9 cellular contexts compared by ENCODE assay signal in the genomic region with DNA sequence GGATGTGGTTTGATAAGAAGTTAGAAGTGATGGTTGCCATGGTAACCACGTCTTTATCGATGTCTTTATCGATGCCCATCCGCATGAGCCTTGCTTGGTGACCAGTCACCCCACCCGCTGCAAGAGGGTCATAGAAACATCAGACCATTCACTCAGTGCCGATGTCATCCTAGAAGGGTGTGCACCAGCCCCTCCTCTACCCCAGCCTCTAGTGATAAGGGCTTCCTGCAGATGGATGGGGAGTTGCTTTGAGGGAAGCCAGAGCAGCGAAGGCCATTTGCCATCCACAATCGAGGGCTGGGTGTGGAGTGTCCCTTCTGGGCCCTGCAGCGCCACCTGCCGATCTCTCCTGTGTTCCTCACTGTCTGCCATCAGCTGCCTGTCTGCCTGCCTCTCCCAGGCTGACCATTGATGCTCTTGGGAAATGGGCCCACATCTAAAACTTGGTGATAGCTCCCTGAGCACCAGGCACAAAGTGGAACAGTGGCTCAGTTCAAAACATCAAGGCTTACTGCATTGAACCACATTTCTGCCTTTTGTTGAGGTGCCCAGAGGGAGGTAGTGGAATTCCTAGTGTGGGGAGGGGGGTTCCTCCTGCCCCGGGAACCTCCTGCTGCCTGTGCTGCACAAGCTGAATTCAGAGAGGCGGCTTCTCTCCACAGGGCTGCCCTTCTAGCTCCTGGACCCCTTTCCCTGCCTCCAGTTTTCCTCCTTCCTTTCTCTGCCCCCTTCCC. TPM values are rescaled to one million over a fixed set of nuclear protein-coding genes. Genes with fewer than 3 reads are reported as not detected.
A peak's percentile ranks its signal among the peaks of the same experiment; 100 is the strongest.
DNase-seq lines count a peak whose midpoint lies in the region; ATAC-seq and TF ChIP-seq lines count a peak whose summit lies in the region.
"Had no signal": no experiment of that assay in that cellular context is flagged by ENCODE, and none has a peak within 500 bp of the region (broad histone marks: within the 10 kb centered on the region; RNA-seq: fewer than 3 reads in every experiment).

No MANE protein-coding gene starts in this region.

- H3K36me3 ChIP-seq in upper lobe of left lung: no peaks in the 10 kb centered on the region

- no peak overlapping the region for H3K4me3 ChIP-seq in upper lobe of left lung

- 48 to 56% methylated on average over 11 to 12 of the region's 12 CpGs for WGBS in upper lobe of left lung, 2 donors

- no peak overlapping the region for H3K27ac ChIP-seq in upper lobe of left lung

- TF ChIP-seq POLR2A in upper lobe of left lung (IDR thresholded peaks at IDR 0.05): no peak

- H3K27me3 Mint-ChIP-seq in activated naive CD8-positive, alpha-beta T cell treated with anti-CD3 and anti-CD28 coated beads, Interleukin-2, amount 10 ng/mL, durations not matched to agents 7 days and 5 days: peaks cover 4% of the 10 kb centered on the region

- no peaks in the 10 kb centered on the region for H3K36me3 Mint-ChIP-seq in activated naive CD8-positive, alpha-beta T cell treated with anti-CD3 and anti-CD28 coated beads, Interleukin-2, amount 10 ng/mL, durations not matched to agents 7 days and 5 days
- H3K36me3 Mint-ChIP-seq: naive B cell had no signal

- no peaks in the 10 kb centered on the region for H3K9me3 ChIP-seq in upper lobe of left lung

- TF ChIP-seq EP300 in upper lobe of left lung (IDR thresholded peaks at IDR 0.05): no peak

- no peaks in the 10 kb centered on the region for H3K4me1 ChIP-seq in upper lobe of left lung

- peaks cover 23% of the 10 kb centered on the region for H3K4me1 Mint-ChIP-seq in activated naive CD8-positive, alpha-beta T cell treated with anti-CD3 and anti-CD28 coated beads, Interleukin-2, amount 10 ng/mL, durations not matched to agents 7 days and 5 days
- H3K4me1 Mint-ChIP-seq: naive B cell had no signal

- no peak overlapping the region for H3K4me3 Mint-ChIP-seq in activated naive CD8-positive, alpha-beta T cell treated with anti-CD3 and anti-CD28 coated beads, Interleukin-2, amount 10 ng/mL, durations not matched to agents 7 days and 5 days
- H3K4me3 Mint-ChIP-seq: naive B cell had no signal

- DNase-seq in D341Med (ENCODE audit: low spot score) (peak; percentile 82), NCI-H526 treated with DMSO at 0.1 percent for 48 hours (lab: John Stamatoyannopoulos, UW) (peak; percentile 13), left colon (peak in 1 of 2 donors; percentile 58), upper lobe of left lung (no peak)
- DNase-seq in activated naive CD8-positive, alpha-beta T cell treated with anti-CD3 and anti-CD28 coated beads, Interleukin-2, amount 10 ng/mL, durations not matched to agents 7 days and 5 days: peak; percentile 65
- DNase-seq: naive B cell had no signal

- no peaks in the 10 kb centered on the region for H3K9me3 Mint-ChIP-seq in activated naive CD8-positive, alpha-beta T cell treated with anti-CD3 and anti-CD28 coated beads, Interleukin-2, amount 10 ng/mL, durations not matched to agents 7 days and 5 days

- POLR2A ChIA-PET in activated naive CD8-positive, alpha-beta T cell treated with anti-CD3 and anti-CD28 coated beads, Interleukin-2, amount 10 ng/mL, durations not matched to agents 7 days and 5 days (lab: Charles Lee): no interaction called here

- intact Hi-C loops in left colon (cut with DNase I, micrococcal nuclease): no loop called here

- ATAC-seq in GM21367 (IDR thresholded peaks at IDR 0.05; ENCODE audit: unreplicated experiment): peak; percentile 57
- ATAC-seq in activated naive CD8-positive, alpha-beta T cell treated with anti-CD3 and anti-CD28 coated beads, Interleukin-2, amount 10 ng/mL, durations not matched to agents 7 days and 5 days (ENCODE audit: low read depth): peak; percentile 77
- peak; percentile 43 for ATAC-seq in left colon
- peak; percentile 36 for ATAC-seq in upper lobe of left lung (ENCODE audit: low FRiP score in 2 of 2)
- ATAC-seq in GM21526 (IDR thresholded peaks at IDR 0.05; ENCODE audit: low FRiP score, unreplicated experiment): no peak
- no peak for ATAC-seq in HG03025 (IDR thresholded peaks at IDR 0.05; ENCODE audit: low FRiP score, unreplicated experiment)

- peak in 2 of 6 experiments; percentile 16 to 30 for TF ChIP-seq CTCF in upper lobe of left lung (IDR thresholded peaks at IDR 0.05)

- H3K27ac Mint-ChIP-seq in activated naive CD8-positive, alpha-beta T cell treated with anti-CD3 and anti-CD28 coated beads, Interleukin-2, amount 10 ng/mL, durations not matched to agents 7 days and 5 days: no peak overlapping the region
- H3K27ac Mint-ChIP-seq: naive B cell had no signal

- H3K27me3 ChIP-seq in upper lobe of left lung: no peaks in the 10 kb centered on the region

RNA-seq across cellular contexts. Expression of a gene that starts 8.9 kb away (rescaled TPM):
- not detected for total RNA-seq in activated naive CD8-positive, alpha-beta T cell treated with anti-CD3 and anti-CD28 coated beads, Interleukin-2, amount 10 ng/mL, durations not matched to agents 7 days and 5 days
- total RNA-seq in left colon: 1 to 10 TPM; 4.4 to 6.6 TPM
- total RNA-seq in upper lobe of left lung: 1 to 10 TPM in 4 of 6 donors, not detected in 2; 1.0 to 3.3 (median 2.3) TPM

Comparison
In these comparisons a context has a peak if more than half of its experiments do, and no peak if none do; other contexts are left out.
1. DNase-seq: peak in D341Med (single experiment), NCI-H526 treated with DMSO at 0.1 percent for 48 hours (single experiment) and activated naive CD8-positive, alpha-beta T cell treated with anti-CD3 and anti-CD28 coated beads, Interleukin-2, amount 10 ng/mL, durations not matched to agents 7 days and 5 days (single experiment); none in upper lobe of left lung (0 of 2).
2. ATAC-seq: peak in GM21367 (single experiment), activated naive CD8-positive, alpha-beta T cell treated with anti-CD3 and anti-CD28 coated beads, Interleukin-2, amount 10 ng/mL, durations not matched to agents 7 days and 5 days (single experiment), left colon (single experiment) and upper lobe of left lung (2 of 2); none in GM21526 (single experiment) and HG03025 (single experiment).